Comparison of ENCODE assay signal across 1 cellular context in the genomic region with DNA sequence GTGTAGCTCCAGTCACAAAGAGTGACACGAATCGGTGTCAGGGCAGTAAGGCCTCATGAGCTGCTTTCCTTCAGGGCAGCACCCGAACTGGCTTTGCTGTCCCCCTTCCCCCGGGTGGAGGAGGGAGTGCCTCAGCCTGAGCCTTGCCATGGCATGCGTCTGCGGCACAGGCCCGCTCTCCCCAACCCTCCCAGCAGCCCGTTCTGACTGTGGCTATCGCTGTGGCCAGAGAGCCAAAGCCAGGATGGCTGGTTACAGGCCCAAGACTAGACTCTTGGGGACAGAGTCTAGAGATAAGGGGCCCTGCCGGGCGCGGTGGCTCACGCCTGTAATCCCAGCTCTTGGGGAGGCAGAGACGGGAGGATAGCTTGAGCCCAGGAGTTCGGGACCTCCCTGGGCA.
TF ChIP-seq lines count a peak whose summit lies in the region.

No MANE protein-coding gene starts in this region.

TF ChIP-seq in HepG2, 621 proteins besides CTCF, POLR2A, EP300 and RAD21:
- TF ChIP-seq RBM22 (optimal IDR thresholded peaks at IDR 0.05; ENCODE audit: low read length), result peak; percentile 77
- TF ChIP-seq, protein P1, sequence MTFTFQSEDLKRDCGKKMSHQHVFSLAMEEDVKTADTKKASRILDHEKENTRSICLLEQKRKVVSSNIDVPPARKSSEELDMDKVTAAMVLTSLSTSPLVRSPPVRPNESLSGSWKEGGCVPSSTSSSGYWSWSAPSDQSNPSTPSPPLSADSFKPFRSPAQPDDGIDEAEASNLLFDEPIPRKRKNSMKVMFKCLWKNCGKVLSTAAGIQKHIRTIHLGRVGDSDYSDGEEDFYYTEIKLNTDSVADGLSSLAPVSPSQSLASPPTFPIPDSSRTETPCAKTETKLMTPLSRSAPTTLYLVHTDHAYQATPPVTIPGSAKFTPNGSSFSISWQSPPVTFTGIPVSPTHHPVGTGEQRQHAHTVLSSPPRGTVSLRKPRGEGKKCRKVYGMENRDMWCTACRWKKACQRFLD (CRISPR knock-in tag; IDR thresholded peaks at IDR 0.05; ENCODE audit: borderline replicate concordance), result no peak
- no peak for TF ChIP-seq SALL1 (CRISPR knock-in tag; IDR thresholded peaks at IDR 0.05)
- TF ChIP-seq ZNF329 (CRISPR knock-in tag; IDR thresholded peaks at IDR 0.05; ENCODE audit: low read depth), result no peak
- no peak for TF ChIP-seq RNF2 (conservative IDR thresholded peaks at IDR 0.05; ENCODE audit: low read depth)
- TF ChIP-seq AGO2 (optimal IDR thresholded peaks at IDR 0.05; ENCODE audit: low read depth, low read length), result peak; percentile 82
- peak; percentile 21; the same call in 1 of the 2 replicates for TF ChIP-seq ZNF687 (CRISPR knock-in tag; IDR thresholded peaks at IDR 0.05)
